ENCODE assay signal across 25 cellular contexts in the genomic region with DNA sequence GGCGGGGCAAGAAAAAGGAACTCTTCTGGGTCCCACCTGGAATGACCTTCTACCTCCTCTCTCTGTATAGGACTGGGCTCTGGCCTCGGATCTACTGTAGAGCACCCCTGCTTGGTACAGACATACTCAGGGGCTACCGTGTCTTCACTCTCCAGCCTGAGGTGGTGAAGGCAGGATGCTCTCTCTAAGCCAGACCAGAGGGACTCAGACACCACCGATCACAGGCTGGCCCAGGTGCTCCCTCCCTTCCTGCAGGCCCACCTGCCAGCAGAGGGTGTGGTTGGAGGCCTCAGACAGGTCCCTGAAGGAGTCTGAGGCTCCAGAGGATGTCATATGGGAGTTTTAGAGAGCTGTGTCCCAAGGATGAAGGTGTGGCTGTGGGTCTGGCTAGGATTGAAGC. TPM values are rescaled to one million over a fixed set of nuclear protein-coding genes. Genes with fewer than 3 reads are reported as not detected.
"Had no signal": no experiment of that assay in that cellular context is flagged by ENCODE, and none has a peak within 500 bp of the region (broad histone marks: within the 10 kb centered on the region; RNA-seq: fewer than 3 reads in every experiment).

No MANE protein-coding gene starts in this region.

- ATAC-seq: activated CD8-positive, alpha-beta T cell treated with anti-CD3 and anti-CD28 coated beads, Interleukin-2, amount 10 ng/mL, durations not matched to agents 7 days and 5 days; foreskin keratinocyte; naive thymus-derived CD8-positive, alpha-beta T cell; pancreas; right cardiac atrium; stimulated activated effector memory CD8-positive, alpha-beta T cell treated with anti-CD3 and anti-CD28 coated beads, Interleukin-12 subunit alpha, Interleukin-12 subunit beta, amount 100 ng/mL, for 72 hours; T-cell; upper lobe of right lung had no signal

- H3K4me2 ChIP-seq: neural progenitor cell had no signal

- H3K36me3 ChIP-seq: left ventricle myocardium inferior, neural progenitor cell, pancreas, thoracic aorta, upper lobe of right lung had no signal

- H3K27ac ChIP-seq: foreskin keratinocyte, left ventricle myocardium inferior, neural progenitor cell, pancreas, thoracic aorta, upper lobe of right lung, VCaP had no signal

- H3K9ac ChIP-seq: neural progenitor cell had no signal

- H3K4me1 ChIP-seq: foreskin keratinocyte, left ventricle myocardium inferior, neural progenitor cell, pancreas, upper lobe of right lung had no signal

- H2AFZ ChIP-seq: neural progenitor cell had no signal

- FAIRE-seq: pancreas had no signal

- H3K9me3 ChIP-seq: left ventricle myocardium inferior, pancreas, thoracic aorta, upper lobe of right lung had no signal

- DNase-seq: activated CD4-positive, alpha-beta T cell treated with anti-CD3 and anti-CD28 coated beads for 1 hour; activated CD4-positive, alpha-beta T cell treated with anti-CD3 and anti-CD28 coated beads, Interleukin-2, amount 50 U/mL, for 1 hour; activated CD8-positive, alpha-beta T cell treated with anti-CD3 and anti-CD28 coated beads, Interleukin-2, amount 10 ng/mL, durations not matched to agents 7 days and 5 days; activated gamma-delta T cell treated with Interleukin-2 at 50 U/mL for 16 hours; aorta; dermis blood vessel endothelial cell; effector CD8-positive, alpha-beta T cell; foreskin keratinocyte; immature natural killer cell; kidney glomerular epithelial cell; left ventricle myocardium inferior; mammary epithelial cell; naive thymus-derived CD8-positive, alpha-beta T cell; pancreas; right cardiac atrium; stimulated activated CD4-positive, alpha-beta T cell treated with anti-CD3 and anti-CD28 coated beads, Interleukin-12 subunit alpha, Interleukin-12 subunit beta, amount 100 ng/mL, for 4 hours; T-cell; upper lobe of right lung had no signal

- H3K4me3 ChIP-seq: left ventricle myocardium inferior, neural progenitor cell, pancreas, thoracic aorta, upper lobe of right lung had no signal

- H3K27me3 ChIP-seq: neural progenitor cell, pancreas, upper lobe of right lung had no signal

RNA-seq across cellular contexts. Expression of a gene that starts 4.1 kb away (rescaled TPM):
- total RNA-seq: activated T-helper 1 cell treated with anti-CD3 and anti-CD28 coated beads, Interleukin-12 subunit alpha, Interleukin-12 subunit beta, Interleukin-2, Interleukin-4 antibody, amounts not matched to agents 30 ng/mL and 10 ng/mL and 1 ng/mL, durations not matched to agents 14 hours and 24 hours and 36 hours; cardiac septum; dermis blood vessel endothelial cell; foreskin keratinocyte; glomerular endothelial cell; left ventricle myocardium inferior; mammary epithelial cell had no signal
- polyA plus RNA-seq: foreskin keratinocyte; mammary epithelial cell; naive thymus-derived CD8-positive, alpha-beta T cell had no signal

RNA-seq across cellular contexts. Expression of a gene that starts 40.5 kb away (rescaled TPM):
- total RNA-seq: activated T-helper 1 cell treated with anti-CD3 and anti-CD28 coated beads, Interleukin-12 subunit alpha, Interleukin-12 subunit beta, Interleukin-2, Interleukin-4 antibody, amounts not matched to agents 30 ng/mL and 10 ng/mL and 1 ng/mL, durations not matched to agents 14 hours and 24 hours and 36 hours; naive thymus-derived CD8-positive, alpha-beta T cell; pancreas had no signal
- polyA plus RNA-seq: immature natural killer cell; naive thymus-derived CD8-positive, alpha-beta T cell had no signal
